Comparison of ENCODE assay signal across 16 cellular contexts in the genomic region with DNA sequence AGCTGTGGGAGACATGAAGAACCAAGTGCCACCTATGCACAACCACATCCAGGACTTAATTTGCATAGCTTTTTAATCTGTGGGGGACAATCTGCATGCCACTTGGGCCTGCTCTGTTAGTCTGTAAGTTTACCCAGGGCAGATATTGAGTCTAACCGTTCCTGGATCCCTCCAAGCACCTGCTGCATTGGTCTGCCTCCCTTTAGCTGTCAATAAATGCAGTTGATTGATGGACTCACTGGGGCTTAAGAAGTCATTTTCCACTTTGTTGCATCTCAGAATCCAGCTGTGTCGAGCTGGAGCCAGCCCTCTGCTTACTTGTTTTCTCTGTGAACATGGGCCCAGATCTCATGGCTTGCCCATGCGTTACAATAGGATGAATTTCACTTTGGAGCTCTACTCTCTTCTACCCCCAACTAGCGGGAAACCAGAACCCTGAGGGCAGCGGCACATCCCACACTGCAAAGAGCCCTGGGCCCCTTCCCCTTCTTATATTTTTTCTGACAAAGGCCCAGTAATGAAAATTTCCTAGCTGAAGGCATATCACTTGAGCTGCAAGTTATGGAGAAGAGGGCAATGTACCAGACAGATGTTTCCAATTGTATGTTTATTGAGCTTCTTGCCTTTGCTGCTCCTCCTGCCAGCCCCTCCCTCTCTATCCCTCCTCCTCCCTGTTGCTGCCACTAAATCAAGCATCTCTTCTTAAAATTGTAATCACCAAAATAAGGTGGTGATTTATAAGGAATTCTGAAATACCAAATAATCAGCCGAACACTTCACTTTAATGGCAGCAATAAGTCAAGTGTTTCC.
DNase-seq lines count a peak whose midpoint lies in the region; TF ChIP-seq lines count a peak whose summit lies in the region.
"Had no signal": no experiment of that assay in that cellular context is flagged by ENCODE, and none has a peak within 500 bp of the region (broad histone marks: within the 10 kb centered on the region; RNA-seq: fewer than 3 reads in every experiment).

No MANE protein-coding gene starts in this region.

- POLR2A ChIA-PET in activated CD4-positive, alpha-beta memory T cell treated with anti-CD3 and anti-CD28 coated beads for 36 hours (lab: Charles Lee), result no interaction called here

- intact Hi-C loops in activated CD4-positive, alpha-beta memory T cell treated with anti-CD3 and anti-CD28 coated beads for 36 hours (cut with micrococcal nuclease), result no loop called here

- H3K27me3 Mint-ChIP-seq in nephron progenitor cell (ENCODE audit: low read depth, poor library complexity), result peaks cover 17% of the 10 kb centered on the region
- H3K27me3 Mint-ChIP-seq in activated CD4-positive, alpha-beta memory T cell treated with anti-CD3 and anti-CD28 coated beads for 36 hours, result no peaks in the 10 kb centered on the region

- TF ChIP-seq CTCF in nephron progenitor cell (IDR thresholded peaks at IDR 0.05), result no peak

- peak overlapping the region; percentile 74 for H3K27ac Mint-ChIP-seq in nephron progenitor cell
- no peak overlapping the region for H3K27ac Mint-ChIP-seq in activated CD4-positive, alpha-beta memory T cell treated with anti-CD3 and anti-CD28 coated beads for 36 hours
- H3K27ac Mint-ChIP-seq: H9 had no signal

- no peaks in the 10 kb centered on the region for H3K36me3 Mint-ChIP-seq in nephron progenitor cell (ENCODE audit: low read depth)
- no peaks in the 10 kb centered on the region for H3K36me3 Mint-ChIP-seq in activated CD4-positive, alpha-beta memory T cell treated with anti-CD3 and anti-CD28 coated beads for 36 hours

- no peaks in the 10 kb centered on the region for H3K9me3 Mint-ChIP-seq in nephron progenitor cell
- H3K9me3 Mint-ChIP-seq in activated CD4-positive, alpha-beta memory T cell treated with anti-CD3 and anti-CD28 coated beads for 36 hours, result no peaks in the 10 kb centered on the region
- H3K9me3 Mint-ChIP-seq: H9 had no signal

- H3K4me1 Mint-ChIP-seq in nephron progenitor cell, result peaks cover 45% of the 10 kb centered on the region
- H3K4me1 Mint-ChIP-seq in activated CD4-positive, alpha-beta memory T cell treated with anti-CD3 and anti-CD28 coated beads for 36 hours (ENCODE audit: low read depth), result no peaks in the 10 kb centered on the region

- peak; percentile 7 for DNase-seq in NCI-H82 (lab: John Stamatoyannopoulos, UW)
- DNase-seq in NCI-H82 treated with DMSO at 0.1 percent for 48 hours (lab: John Stamatoyannopoulos, UW; ENCODE audit: unreplicated experiment), result no peak
- DNase-seq in fibroblast of gingiva (ENCODE audit: low read depth), result peak; percentile 21
- peak; percentile 35 for DNase-seq in nephron progenitor cell
- no peak for DNase-seq in NCI-H345 treated with DMSO at 0.1 percent for 48 hours (lab: John Stamatoyannopoulos, UW; ENCODE audit: unreplicated experiment)
- DNase-seq in NCI-H2029 (lab: John Stamatoyannopoulos, UW), result no peak
- DNase-seq in activated CD4-positive, alpha-beta memory T cell treated with anti-CD3 and anti-CD28 coated beads for 36 hours, result no peak
- DNase-seq: Caco-2, DMS153, H9, Karpas-422, MG63, NCI-H1092 treated with DMSO at 0.1 percent for 48 hours, NCI-H187 treated with DMSO at 0.1 percent for 48 hours, NCI-H526, SHP77 treated with DMSO at 0.1 percent for 48 hours had no signal

- CTCF ChIA-PET in activated CD4-positive, alpha-beta memory T cell treated with anti-CD3 and anti-CD28 coated beads for 36 hours (lab: Charles Lee), result no interaction called here

- H3K4me3 Mint-ChIP-seq in nephron progenitor cell, result peak overlapping the region; percentile 29
- no peak overlapping the region for H3K4me3 Mint-ChIP-seq in activated CD4-positive, alpha-beta memory T cell treated with anti-CD3 and anti-CD28 coated beads for 36 hours
- H3K4me3 Mint-ChIP-seq: H9 had no signal

Comparison
In these comparisons a context has a peak if more than half of its experiments do, and no peak if none do; other contexts are left out.
1. DNase-seq: peak in NCI-H82 (single experiment), fibroblast of gingiva (single experiment) and nephron progenitor cell (single experiment); none in NCI-H82 treated with DMSO at 0.1 percent for 48 hours (single experiment), NCI-H345 treated with DMSO at 0.1 percent for 48 hours (single experiment), NCI-H2029 (single experiment) and activated CD4-positive, alpha-beta memory T cell treated with anti-CD3 and anti-CD28 coated beads for 36 hours (single experiment).